30 cellular contexts compared by ENCODE assay signal in the genomic region with DNA sequence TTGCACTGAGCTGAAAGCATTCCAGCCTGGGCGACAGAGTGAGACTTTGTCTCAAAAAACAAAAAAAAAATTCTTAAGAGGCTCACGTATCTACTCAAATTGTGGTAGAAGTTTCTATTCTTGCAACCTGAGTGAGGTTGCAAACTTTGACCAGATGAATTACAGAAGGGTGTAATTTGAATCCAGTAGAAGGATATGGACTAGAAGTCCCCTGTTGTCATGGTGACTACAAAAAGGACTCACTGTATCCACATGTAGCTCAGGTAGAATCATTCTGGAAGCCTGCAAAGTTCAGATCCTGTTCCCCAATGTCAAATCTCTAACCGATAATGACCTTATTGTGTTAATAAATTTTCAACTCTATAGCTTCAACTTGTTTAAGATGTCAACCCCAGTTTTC.
"Had no signal": no experiment of that assay in that cellular context is flagged by ENCODE, and none has a peak within 500 bp of the region (broad histone marks: within the 10 kb centered on the region; RNA-seq: fewer than 3 reads in every experiment).

No MANE protein-coding gene starts in this region.

- H3K9me3 ChIP-seq: ascending aorta had no signal

- ATAC-seq: activated CD4-positive, alpha-beta T cell treated with anti-CD3 and anti-CD28 coated beads for 36 hours; activated CD8-positive, alpha-beta memory T cell treated with anti-CD3 and anti-CD28 coated beads, Interleukin-2, amount 10 ng/mL, durations not matched to agents 7 days and 5 days; activated CD8-positive, alpha-beta T cell treated with anti-CD3 and anti-CD28 coated beads, Interleukin-2, amount 10 ng/mL, durations not matched to agents 7 days and 5 days; activated naive CD8-positive, alpha-beta T cell treated with anti-CD3 and anti-CD28 coated beads, Interleukin-2, amount 50 U/mL, for 24 hours had no signal

- H3K4me1 ChIP-seq: ascending aorta had no signal

- FAIRE-seq: bronchial epithelial cell, colon, TTC549 had no signal

- H3K36me3 ChIP-seq: ascending aorta, cardiac muscle cell had no signal

- H3K27me3 ChIP-seq: ascending aorta, cardiac muscle cell had no signal

- DNase-seq: activated B cell treated with CpG ODN at 0.5 μM for 24 hours; activated CD4-positive, alpha-beta memory T cell treated with anti-CD3 and anti-CD28 coated beads, Interleukin-2, amount 10 ng/mL, durations not matched to agents 7 days and 5 days; activated CD4-positive, alpha-beta T cell treated with anti-CD3 and anti-CD28 coated beads for 1 hour; activated CD4-positive, alpha-beta T cell treated with anti-CD3 and anti-CD28 coated beads for 36 hours; activated CD4-positive, alpha-beta T cell treated with anti-CD3 and anti-CD28 coated beads for 48 hours; activated CD4-positive, alpha-beta T cell treated with anti-CD3 and anti-CD28 coated beads, Interleukin-2, amount 10 ng/mL, durations not matched to agents 7 days and 5 days; activated CD4-positive, alpha-beta T cell treated with anti-CD3 and anti-CD28 coated beads, Interleukin-2, amount 50 U/mL, for 48 hours; activated CD8-positive, alpha-beta memory T cell treated with anti-CD3 and anti-CD28 coated beads for 24 hours; activated CD8-positive, alpha-beta memory T cell treated with anti-CD3 and anti-CD28 coated beads, Interleukin-2, amount 10 ng/mL, durations not matched to agents 7 days and 5 days; activated CD8-positive, alpha-beta memory T cell treated with anti-CD3 and anti-CD28 coated beads, Interleukin-2, amount 50 U/mL, for 48 hours; activated CD8-positive, alpha-beta T cell treated with anti-CD3 and anti-CD28 coated beads, Interleukin-2, amount 10 ng/mL, durations not matched to agents 7 days and 5 days; activated effector memory CD4-positive, alpha-beta T cell treated with Interleukin-2 at 50 U/mL for 16 hours; activated gamma-delta T cell; activated naive CD4-positive, alpha-beta T cell treated with anti-CD3 and anti-CD28 coated beads, Interleukin-2, amount 10 ng/mL, durations not matched to agents 7 days and 5 days; activated naive CD4-positive, alpha-beta T cell treated with Interleukin-2 at 50 U/mL for 16 hours; activated naive CD8-positive, alpha-beta T cell treated with anti-CD3 and anti-CD28 coated beads, Interleukin-2, amount 10 ng/mL, durations not matched to agents 7 days and 5 days; activated naive CD8-positive, alpha-beta T cell treated with anti-CD3 and anti-CD28 coated beads, Interleukin-2, amount 50 U/mL, for 24 hours; activated T-cell treated with anti-CD3 and anti-CD28 coated beads, Interleukin-2, amount 50 U/mL, for 24 hours; activated T-cell treated with anti-CD3 and anti-CD28 coated beads, Interleukin-2, amount 50 U/mL, for 48 hours; amygdala; anterior cingulate cortex; caudate nucleus; T-helper 2 cell; T-helper 9 cell had no signal

- H3K4me3 ChIP-seq: ascending aorta, cardiac muscle cell had no signal

- H3K27ac ChIP-seq: ascending aorta, cardiac muscle cell, VCaP had no signal
